Comparison of ENCODE assay signal across 21 cellular contexts in genomic region chr14:82657186-82657675, GRCh38.
DNase-seq lines count a peak whose midpoint lies in the region; ATAC-seq and TF ChIP-seq lines count a peak whose summit lies in the region.
"Had no signal": no experiment of that assay in that cellular context is flagged by ENCODE, and none has a peak within 500 bp of the region (broad histone marks: within the 10 kb centered on the region; RNA-seq: fewer than 3 reads in every experiment).

No MANE protein-coding gene starts in this region.

- peak; percentile 78 for ATAC-seq in foreskin keratinocyte
- ATAC-seq: A549, GM23338, K562, PC-3 had no signal

- DNase-seq in NCI-H748 (lab: John Stamatoyannopoulos, UW; ENCODE audit: unreplicated experiment) (peak; percentile 56), NCI-H748 treated with DMSO at 0.1 percent for 48 hours (lab: John Stamatoyannopoulos, UW) (no peak), NCI-H1417 (lab: John Stamatoyannopoulos, UW) (peak in 2 of 3 experiments; percentile 11 to 77), SHP77 (lab: John Stamatoyannopoulos, UW) (peak; percentile 49 to 67), foreskin keratinocyte (peak in 1 of 2 donors; percentile 50), foreskin melanocyte (no peak), cortex of kidney (lab: John Stamatoyannopoulos, UW) (no peak), NCI-H2107 (lab: John Stamatoyannopoulos, UW) (no peak)
- DNase-seq: C1 segment of cervical spinal cord; Caco-2; CD4-positive, alpha-beta memory T cell; DND-41; HFFc6; Kasumi-1; NCI-H1694; NCI-H526 treated with DMSO at 0.1 percent for 48 hours; NK-92 treated with Interleukin-12 subunit alpha and Interleukin-12 subunit beta, amount 100 ng/mL, for 24 hours; PC-3 had no signal

- H3K27me3 ChIP-seq in foreskin keratinocyte: no peaks in the 10 kb centered on the region

- H3K27ac ChIP-seq in foreskin keratinocyte: no peak overlapping the region
- H3K27ac ChIP-seq: A549 had no signal

- TF ChIP-seq CTCF in foreskin keratinocyte (conservative IDR thresholded peaks at IDR 0.05): no peak

- H3K4me1 ChIP-seq in foreskin keratinocyte: peaks cover 5% of the 10 kb centered on the region
- H3K4me1 ChIP-seq: A549, Caco-2 had no signal

Comparison
In these comparisons a context has a peak if more than half of its experiments do, and no peak if none do; other contexts are left out.
1. DNase-seq: peak in NCI-H748 (single experiment), NCI-H1417 (2 of 3) and SHP77 (2 of 2); none in NCI-H748 treated with DMSO at 0.1 percent for 48 hours (single experiment), foreskin melanocyte (single experiment), cortex of kidney (single experiment) and NCI-H2107 (single experiment).